ENCODE assay signal across 8 cellular contexts in the genomic region with DNA sequence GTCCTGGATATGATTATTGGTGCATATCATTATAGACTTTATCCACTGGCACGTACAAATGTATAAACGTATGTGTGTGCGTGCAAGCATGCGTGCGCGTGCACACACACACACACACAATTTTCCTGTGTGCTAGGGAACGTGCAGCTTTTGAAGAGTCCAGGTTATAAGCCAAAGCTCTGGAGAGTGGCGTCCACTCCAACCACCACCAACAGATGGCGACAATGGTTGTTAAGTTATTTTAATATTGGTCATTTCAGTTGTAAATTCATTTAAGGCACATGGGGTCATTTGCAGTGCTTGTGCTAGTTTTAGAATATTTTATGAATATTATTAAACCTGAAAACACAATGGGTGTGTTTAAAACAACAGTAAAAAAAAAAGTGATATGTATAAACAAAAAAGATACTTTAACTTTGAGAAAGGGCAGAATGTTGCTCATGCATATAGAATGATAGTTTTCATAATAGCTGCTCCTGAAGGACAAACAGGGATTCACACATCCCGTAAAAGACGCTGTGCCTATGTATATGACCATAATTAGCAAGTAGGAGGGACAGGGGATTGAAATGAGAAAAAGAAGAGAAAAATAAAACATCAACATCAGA.
DNase-seq lines count a peak whose midpoint lies in the region; ATAC-seq and TF ChIP-seq lines count a peak whose summit lies in the region.

No MANE protein-coding gene starts in this region.

- H3K27me3 ChIP-seq in DOHH2 (ENCODE audit: control insufficient read depth, low read length) (0 out of 2 replicates have a peak, but pooled peaks cover 2% of the 10 kb centered on the region), heart right ventricle (no peaks in the 10 kb centered on the region), smooth muscle cell (ENCODE audit: low read depth) (no peaks in the 10 kb centered on the region)

- H3K27ac Mint-ChIP-seq in HFFc6: peak overlapping the region; percentile 17; the same call in 1 of the 2 replicates

- H3K4me3 ChIP-seq in DOHH2 (ENCODE audit: low read length) (no peak overlapping the region), heart right ventricle (no peak overlapping the region), smooth muscle cell (no peak overlapping the region)

- peaks cover 83% of the 10 kb centered on the region for H3K4me1 Mint-ChIP-seq in HFFc6 (ENCODE audit: low read depth)

- no peaks in the 10 kb centered on the region for H3K79me2 ChIP-seq in DOHH2 (ENCODE audit: control insufficient read depth, low read length)
- H3K79me2 ChIP-seq in smooth muscle cell (ENCODE audit: low read depth): peaks cover 100% of the 10 kb centered on the region

- H3K9me3 Mint-ChIP-seq in HFFc6: no peaks in the 10 kb centered on the region

- no peak overlapping the region for H3K4me2 ChIP-seq in DOHH2 (ENCODE audit: low read length)
- H3K4me2 ChIP-seq in smooth muscle cell: no peak overlapping the region

- ATAC-seq in heart right ventricle: peak in 7 of 8 donors; percentile 31 to 62 (median 40)

- H2AFZ ChIP-seq in smooth muscle cell (ENCODE audit: low read depth): no peak overlapping the region

- no peaks in the 10 kb centered on the region for H4K20me1 ChIP-seq in DOHH2 (ENCODE audit: control insufficient read depth, insufficient read depth, low read depth, low read length)
- peaks cover 99% of the 10 kb centered on the region for H4K20me1 ChIP-seq in smooth muscle cell (ENCODE audit: low read depth)

- no peaks in the 10 kb centered on the region for H3F3A ChIP-seq in DOHH2 (ENCODE audit: control insufficient read depth, insufficient read depth)
- peaks cover 15% of the 10 kb centered on the region for H3F3A ChIP-seq in smooth muscle cell (ENCODE audit: low read depth)

- H3K27me3 Mint-ChIP-seq in HFFc6 (ENCODE audit: insufficient read depth): peaks cover 2% of the 10 kb centered on the region; the same call in 1 of the 2 replicates

- H3K4me1 ChIP-seq in DOHH2 (ENCODE audit: control insufficient read depth, low read length) (no peaks in the 10 kb centered on the region), heart right ventricle (peaks cover 0 to 97% (median 77%) of the 10 kb centered on the region in 9 donors), smooth muscle cell (ENCODE audit: low read depth) (peaks cover 40% of the 10 kb centered on the region)

- no peak overlapping the region for H3K9ac ChIP-seq in smooth muscle cell (ENCODE audit: low read depth)

- H3K27ac ChIP-seq in DOHH2 (ENCODE audit: low read depth, low read length) (no peak overlapping the region), heart right ventricle (peak overlapping the region in 3 of 10 donors; percentile 9 to 82 (median 36)), smooth muscle cell (ENCODE audit: low read depth) (no peak overlapping the region)

- 45 to 48% methylated on average over 11 of the region's 11 CpGs for whole genome bisulfite sequencing in heart right ventricle, 2 donors
- 64% methylated on average over 11 of the region's 11 CpGs for WGBS in smooth muscle cell (ENCODE audit: low lambda C conversion rate)

- H3K36me3 ChIP-seq in DOHH2 (ENCODE audit: control insufficient read depth, low read length): no peaks in the 10 kb centered on the region
- H3K36me3 ChIP-seq in heart right ventricle: no peaks in the 10 kb centered on the region
- no peaks in the 10 kb centered on the region for H3K36me3 ChIP-seq in smooth muscle cell (ENCODE audit: low read depth)

- H3K9me3 ChIP-seq in DOHH2 (ENCODE audit: control insufficient read depth, insufficient read depth, low read length): no peaks in the 10 kb centered on the region
- no peaks in the 10 kb centered on the region for H3K9me3 ChIP-seq in heart right ventricle
- no peaks in the 10 kb centered on the region for H3K9me3 ChIP-seq in smooth muscle cell (replicated peaks; ENCODE audit: low read depth)

- peaks cover 14% of the 10 kb centered on the region for H3K36me3 Mint-ChIP-seq in HFFc6 (ENCODE audit: low read depth)

- peak; percentile 48 for DNase-seq in HFFc6
- peak; percentile 70 for DNase-seq in OCI-M1 (lab: John Stamatoyannopoulos, UW)
- DNase-seq in activated naive CD4-positive, alpha-beta T cell treated with anti-CD3 and anti-CD28 coated beads, Interleukin-2, amount 50 U/mL, for 16 hours: peak; percentile 44
- DNase-seq in heart right ventricle: peak; percentile 51 to 67
- DNase-seq in smooth muscle cell (lab: John Stamatoyannopoulos, UW; ENCODE audit: unreplicated experiment): no peak
- DNase-seq in NK-92 treated with Interleukin-12 subunit alpha and Interleukin-12 subunit beta, amount 100 ng/mL, for 24 hours (lab: John Stamatoyannopoulos, UW): no peak
- DNase-seq in putamen (ENCODE audit: low spot score): no peak

- no peaks in the 10 kb centered on the region for H3K9me2 ChIP-seq in DOHH2 (replicated peaks; ENCODE audit: control insufficient read depth, low read length)

- intact Hi-C loops in heart right ventricle (cut with DNase I): loop anchor here in 7 of 10 donors (5.0 to 10.0 kb wide), 8 partner anchors 83 to 651 kb away; a partner anchor contains a TSS

- H3K4me3 Mint-ChIP-seq in HFFc6: no peak overlapping the region

- peak; percentile 71 for TF ChIP-seq CTCF in DOHH2 (IDR thresholded peaks at IDR 0.05; ENCODE audit: low read depth, low read length, poor library complexity, severe bottlenecking)
- peak; percentile 86 for TF ChIP-seq CTCF in HFFc6 (IDR thresholded peaks at IDR 0.05)
- TF ChIP-seq CTCF in heart right ventricle (IDR thresholded peaks at IDR 0.05): peak; percentile 47 to 85 (median 73)
- TF ChIP-seq CTCF in smooth muscle cell (IDR thresholded peaks at IDR 0.05; ENCODE audit: borderline replicate concordance, insufficient read depth, poor library complexity, severe bottlenecking): peak; percentile 63

Comparison
In these comparisons a context has a peak if more than half of its experiments do, and no peak if none do; other contexts are left out.
1. DNase-seq: peak in HFFc6 (single experiment), OCI-M1 (single experiment), activated naive CD4-positive, alpha-beta T cell treated with anti-CD3 and anti-CD28 coated beads, Interleukin-2, amount 50 U/mL, for 16 hours (single experiment) and heart right ventricle (2 of 2); none in smooth muscle cell (single experiment), NK-92 treated with Interleukin-12 subunit alpha and Interleukin-12 subunit beta, amount 100 ng/mL, for 24 hours (single experiment) and putamen (single experiment).
2. Peak in every context shown above with its lines, with median percentiles within 50 percentile points of each other: CTCF ChIP-seq.